ENCODE assay signal across 31 cellular contexts in the genomic region with DNA sequence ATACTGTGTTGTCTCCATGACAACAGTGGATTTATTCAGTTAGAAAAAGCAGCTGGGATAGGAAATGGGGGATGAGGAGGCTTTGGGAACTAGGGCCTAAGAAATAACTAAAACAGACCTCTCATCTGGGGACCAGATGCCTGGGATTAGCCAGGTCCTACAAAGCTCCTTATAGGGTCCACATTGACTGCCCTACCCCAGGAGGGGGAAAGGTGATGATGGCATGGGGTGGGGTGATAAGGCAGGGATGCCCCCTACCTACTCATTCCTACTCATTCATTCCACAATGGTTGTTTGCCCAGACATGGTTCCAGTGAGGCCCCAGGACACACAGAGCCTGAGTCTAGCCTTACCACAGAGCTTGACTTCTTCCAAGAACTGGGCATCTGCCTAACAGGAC.
"Had no signal": no experiment of that assay in that cellular context is flagged by ENCODE, and none has a peak within 500 bp of the region (broad histone marks: within the 10 kb centered on the region; RNA-seq: fewer than 3 reads in every experiment).

No MANE protein-coding gene starts in this region.

- H3K36me3 ChIP-seq: breast epithelium, Peyer's patch had no signal

- H3K4me3 Mint-ChIP-seq: activated CD4-positive, alpha-beta T cell treated with anti-CD3 and anti-CD28 coated beads, Interleukin-2, amount 10 ng/mL, durations not matched to agents 24 days and 14 days; activated CD8-positive, alpha-beta T cell treated with anti-CD3 and anti-CD28 coated beads for 36 hours; activated naive CD4-positive, alpha-beta T cell treated with anti-CD3 and anti-CD28 coated beads, Interleukin-2, amount 50 U/mL, for 24 hours; activated naive CD8-positive, alpha-beta T cell treated with anti-CD3 and anti-CD28 coated beads, Interleukin-2, amount 10 ng/mL, durations not matched to agents 7 days and 5 days; activated T-cell treated with anti-CD3 and anti-CD28 coated beads, Interleukin-2, amount 50 U/mL, for 24 hours had no signal

- H3K4me3 ChIP-seq: ascending aorta, breast epithelium, Peyer's patch, SJSA1 had no signal

- H3K27ac ChIP-seq: ascending aorta, breast epithelium, Peyer's patch, SJSA1 had no signal

- DNase-seq: activated CD4-positive, alpha-beta T cell treated with anti-CD3 and anti-CD28 coated beads, Interleukin-2, amount 10 ng/mL, durations not matched to agents 24 days and 14 days; activated CD4-positive, alpha-beta T cell treated with anti-CD3 and anti-CD28 coated beads, Interleukin-2, amount 50 U/mL, for 4 hours; activated CD8-positive, alpha-beta T cell treated with anti-CD3 and anti-CD28 coated beads for 36 hours; activated gamma-delta T cell; activated naive CD4-positive, alpha-beta T cell treated with Interleukin-2 at 50 U/mL for 16 hours; activated naive CD8-positive, alpha-beta T cell treated with anti-CD3 and anti-CD28 coated beads, Interleukin-2, amount 10 ng/mL, durations not matched to agents 7 days and 5 days; activated T-cell treated with anti-CD3 and anti-CD28 coated beads, Interleukin-2, amount 50 U/mL, for 24 hours; amygdala; KG1; NCI-H1105; NCI-H1417 treated with DMSO at 0.1 percent for 48 hours; NCI-H1694; NCI-H1930; NCI-H2081 treated with DMSO at 0.1 percent for 48 hours; NCI-H2171; NCI-H510A; NCI-H69; NK-92 treated with Interleukin-12 subunit alpha and Interleukin-12 subunit beta, amount 100 ng/mL, for 24 hours; PC-3; Peyer's patch; RPMI8226; SHP77 treated with DMSO at 0.1 percent for 48 hours; SW 1271; T-helper 1 cell; T-helper 2 cell; T1000 had no signal

- H3K9me3 ChIP-seq: ascending aorta, breast epithelium, Peyer's patch, SJSA1 had no signal

- H3K27me3 Mint-ChIP-seq: activated CD8-positive, alpha-beta T cell treated with anti-CD3 and anti-CD28 coated beads for 36 hours; activated naive CD4-positive, alpha-beta T cell treated with anti-CD3 and anti-CD28 coated beads, Interleukin-2, amount 50 U/mL, for 24 hours; activated T-cell treated with anti-CD3 and anti-CD28 coated beads, Interleukin-2, amount 50 U/mL, for 24 hours had no signal

- H3K27me3 ChIP-seq: ascending aorta, breast epithelium, Peyer's patch, SJSA1 had no signal

- H3K4me1 Mint-ChIP-seq: activated CD4-positive, alpha-beta T cell treated with anti-CD3 and anti-CD28 coated beads, Interleukin-2, amount 10 ng/mL, durations not matched to agents 24 days and 14 days; activated naive CD4-positive, alpha-beta T cell treated with anti-CD3 and anti-CD28 coated beads, Interleukin-2, amount 50 U/mL, for 24 hours; activated naive CD8-positive, alpha-beta T cell treated with anti-CD3 and anti-CD28 coated beads, Interleukin-2, amount 10 ng/mL, durations not matched to agents 7 days and 5 days had no signal

- H3K4me1 ChIP-seq: ascending aorta, breast epithelium had no signal

- H3K9me3 Mint-ChIP-seq: activated CD4-positive, alpha-beta T cell treated with anti-CD3 and anti-CD28 coated beads, Interleukin-2, amount 10 ng/mL, durations not matched to agents 24 days and 14 days; activated CD8-positive, alpha-beta T cell treated with anti-CD3 and anti-CD28 coated beads for 36 hours; activated naive CD4-positive, alpha-beta T cell treated with anti-CD3 and anti-CD28 coated beads, Interleukin-2, amount 50 U/mL, for 24 hours; activated naive CD8-positive, alpha-beta T cell treated with anti-CD3 and anti-CD28 coated beads, Interleukin-2, amount 10 ng/mL, durations not matched to agents 7 days and 5 days; activated T-cell treated with anti-CD3 and anti-CD28 coated beads, Interleukin-2, amount 50 U/mL, for 24 hours; activated T-helper 2 cell treated with anti-CD3 and anti-CD28 coated beads, Interferon-gamma antibody, Interleukin-2, Interleukin-4, amounts not matched to agents 10 μg/mL and 5 μg/mL and 100 μg/mL, durations not matched to agents 14 hours and 24 hours and 36 hours had no signal

- H3K27ac Mint-ChIP-seq: activated CD4-positive, alpha-beta T cell treated with anti-CD3 and anti-CD28 coated beads, Interleukin-2, amount 10 ng/mL, durations not matched to agents 24 days and 14 days; activated CD8-positive, alpha-beta T cell treated with anti-CD3 and anti-CD28 coated beads for 36 hours; activated naive CD4-positive, alpha-beta T cell treated with anti-CD3 and anti-CD28 coated beads, Interleukin-2, amount 50 U/mL, for 24 hours; activated naive CD8-positive, alpha-beta T cell treated with anti-CD3 and anti-CD28 coated beads, Interleukin-2, amount 10 ng/mL, durations not matched to agents 7 days and 5 days; activated T-cell treated with anti-CD3 and anti-CD28 coated beads, Interleukin-2, amount 50 U/mL, for 24 hours; activated T-helper 2 cell treated with anti-CD3 and anti-CD28 coated beads, Interferon-gamma antibody, Interleukin-2, Interleukin-4, amounts not matched to agents 10 μg/mL and 5 μg/mL and 100 μg/mL, durations not matched to agents 14 hours and 24 hours and 36 hours had no signal

- ATAC-seq: activated CD8-positive, alpha-beta T cell treated with anti-CD3 and anti-CD28 coated beads for 36 hours; PC-3 had no signal

- H3K36me3 Mint-ChIP-seq: activated naive CD4-positive, alpha-beta T cell treated with anti-CD3 and anti-CD28 coated beads, Interleukin-2, amount 50 U/mL, for 24 hours; activated naive CD8-positive, alpha-beta T cell treated with anti-CD3 and anti-CD28 coated beads, Interleukin-2, amount 10 ng/mL, durations not matched to agents 7 days and 5 days had no signal
